Comparison of ENCODE assay signal across 1 cellular context in the genomic region with DNA sequence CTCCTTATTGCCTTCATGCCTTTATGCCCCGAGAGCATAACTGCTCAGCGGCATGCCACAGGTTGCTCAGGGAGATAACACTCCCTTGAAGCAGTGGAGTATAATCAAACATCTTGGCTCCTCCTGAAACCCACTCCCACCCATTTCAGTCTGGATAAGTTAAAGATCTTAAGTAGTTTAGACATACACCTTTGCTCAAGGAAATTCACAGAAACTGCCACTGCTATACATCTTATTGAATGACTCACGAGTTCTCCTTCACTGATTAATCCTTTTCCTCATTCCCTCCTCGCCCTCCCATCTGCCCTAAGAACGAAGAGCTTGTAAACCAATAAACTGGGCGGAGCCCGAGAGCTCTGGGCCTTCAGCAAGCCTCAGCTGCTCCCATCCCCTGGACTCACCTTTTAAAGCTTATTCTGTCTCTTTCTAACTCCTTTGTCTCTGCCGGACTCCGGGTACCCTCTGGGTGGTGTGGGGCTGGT.
A peak's percentile ranks its signal among the peaks of the same experiment; 100 is the strongest.
TF ChIP-seq lines count a peak whose summit lies in the region.
"Not testable (repeated sequence)": the region's sequence is repeated elsewhere in the genome, so short reads cannot be mapped to it uniquely, and the experiment has no call there.

No MANE protein-coding gene starts in this region.

TF ChIP-seq in K562, 482 proteins besides CTCF, POLR2A, EP300 and RAD21:
- TF ChIP-seq HDAC2 (IDR thresholded peaks at IDR 0.05) (peak; percentile 74), RNF2 (IDR thresholded peaks at IDR 0.05) (peak; percentile 33; the same call in 1 of the 2 replicates), ZBTB2 (IDR thresholded peaks at IDR 0.05) (peak; percentile 51; the same call in 1 of the 2 replicates), SMARCA4 (IDR thresholded peaks at IDR 0.05) (peak; percentile 74; the same call in 1 of the 2 replicates), MTA3 (IDR thresholded peaks at IDR 0.05; ENCODE audit: borderline replicate concordance) (peak; percentile 63; the same call in 1 of the 2 replicates), KLF16 (IDR thresholded peaks at IDR 0.05) (peak; percentile 62), EGR1 (conservative IDR thresholded peaks at IDR 0.05) (0 out of 2 replicates have a peak, but pooled peaks have one; percentile 19), ATF1 (tag; IDR thresholded peaks at IDR 0.05) (0 out of 2 replicates have a peak, but pooled peaks have one; percentile 11), GATAD2A (IDR thresholded peaks at IDR 0.05) (peak; percentile 77; the same call in 1 of the 2 replicates), MTA1 (IDR thresholded peaks at IDR 0.05; ENCODE audit: borderline replicate concordance) (0 out of 2 replicates have a peak, but pooled peaks have one; percentile 48), CBFA2T3 (IDR thresholded peaks at IDR 0.05) (peak; percentile 81), CTBP1 (IDR thresholded peaks at IDR 0.05; ENCODE audit: borderline replicate concordance) (0 out of 2 replicates have a peak, but pooled peaks have one; percentile 39), KDM1A (IDR thresholded peaks at IDR 0.05) (peak; percentile 42 to 55; a peak in 2 of 4 replicates), RCOR1 (IDR thresholded peaks at IDR 0.05; ENCODE audit: borderline replicate concordance in 1 of 2, low read depth in 2 of 2, low read length in 2 of 2) (peak in 1 of 2 experiments; percentile 5; a peak in 1 of 4 replicates), NFE2 (IDR thresholded peaks at IDR 0.05; ENCODE audit: low read depth) (0 out of 2 replicates have a peak, but pooled peaks have one; percentile 2), TRIM24 (IDR thresholded peaks at IDR 0.05) (peak in 1 of 2 experiments; percentile 16; a peak in 1 of 4 replicates), CXXC5 (CRISPR knock-in tag; IDR thresholded peaks at IDR 0.05) (0 out of 2 replicates have a peak, but pooled peaks have one; percentile 15), NCOR1 (IDR thresholded peaks at IDR 0.05) (peak; percentile 60; the same call in 1 of the 2 replicates), MEIS2 (IDR thresholded peaks at IDR 0.05; ENCODE audit: partially characterized antibody) (peak; percentile 25), SMARCE1 (IDR thresholded peaks at IDR 0.05) (peak; percentile 65; the same call in 1 of the 2 replicates), SMAD4 (CRISPR knock-in tag; conservative IDR thresholded peaks at IDR 0.05) (peak; percentile 61; the same call in 1 of the 2 replicates), ARID1B (IDR thresholded peaks at IDR 0.05) (peak; percentile 85), MTA2 (IDR thresholded peaks at IDR 0.05; ENCODE audit: low read depth) (peak; percentile 21; the same call in 1 of the 2 replicates), TEAD4 (IDR thresholded peaks at IDR 0.05; ENCODE audit: low read length) (peak; percentile 62), TCF3 (CRISPR knock-in tag; IDR thresholded peaks at IDR 0.05) (peak; percentile 65), LEF1 (IDR thresholded peaks at IDR 0.05) (peak; percentile 39; the same call in 1 of the 2 replicates), NRF1 (conservative IDR thresholded peaks at IDR 0.05 in 1 of 2, IDR thresholded peaks at IDR 0.05 in 1 of 2) (0 out of 4 replicates have a peak, but pooled peaks of 1 of the 2 experiments have one; percentile 7), SMARCC2 (IDR thresholded peaks at IDR 0.05; ENCODE audit: low read depth) (0 out of 2 replicates have a peak, but pooled peaks have one; percentile 46), ZNF134 (CRISPR knock-in tag; conservative IDR thresholded peaks at IDR 0.05) (0 out of 2 replicates have a peak, but pooled peaks have one; percentile 23), TAL1 (IDR thresholded peaks at IDR 0.05) (peak; percentile 55), JUND (IDR thresholded peaks at IDR 0.05; ENCODE audit: borderline replicate concordance, low read depth, low read length) (peak; percentile 7; the same call in 1 of the 2 replicates), JUND (tag; IDR thresholded peaks at IDR 0.05; ENCODE audit: borderline replicate concordance, low read depth, low read length) (peak; percentile 43; the same call in 1 of the 3 replicates), SMARCB1 (IDR thresholded peaks at IDR 0.05; ENCODE audit: insufficient read length, low read depth) (peak; percentile 55), NCOA1 (IDR thresholded peaks at IDR 0.05; ENCODE audit: low read depth) (peak; percentile 23; the same call in 1 of the 2 replicates), HDAC1 (IDR thresholded peaks at IDR 0.05) (peak in 1 of 2 experiments; percentile 60; a peak in 2 of 4 replicates), ZEB2 (IDR thresholded peaks at IDR 0.05) (peak; percentile 81; the same call in 1 of the 2 replicates), CBFA2T2 (conservative IDR thresholded peaks at IDR 0.05) (peak; percentile 70), DPF2 (IDR thresholded peaks at IDR 0.05) (peak; percentile 79), L3MBTL2 (IDR thresholded peaks at IDR 0.05) (peak; percentile 16; the same call in 1 of the 2 replicates), ZBTB7A (IDR thresholded peaks at IDR 0.05; ENCODE audit: borderline replicate concordance, control insufficient read depth, low read depth, low read length) (0 out of 2 replicates have a peak, but pooled peaks have one; percentile 27)
- not testable (repeated sequence) for TF ChIP-seq ATF1 (CRISPR knock-in tag; IDR thresholded peaks at IDR 0.05); TEAD4 (CRISPR knock-in tag; IDR thresholded peaks at IDR 0.05; ENCODE audit: borderline replicate concordance)
- TF ChIP-seq, protein P1, sequence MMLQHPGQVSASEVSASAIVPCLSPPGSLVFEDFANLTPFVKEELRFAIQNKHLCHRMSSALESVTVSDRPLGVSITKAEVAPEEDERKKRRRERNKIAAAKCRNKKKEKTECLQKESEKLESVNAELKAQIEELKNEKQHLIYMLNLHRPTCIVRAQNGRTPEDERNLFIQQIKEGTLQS (IDR thresholded peaks at IDR 0.05): peak; percentile 43
- TF ChIP-seq, protein P1 (CRISPR knock-in tag; conservative IDR thresholded peaks at IDR 0.05): not testable (repeated sequence)
- TF ChIP-seq, protein P2, sequence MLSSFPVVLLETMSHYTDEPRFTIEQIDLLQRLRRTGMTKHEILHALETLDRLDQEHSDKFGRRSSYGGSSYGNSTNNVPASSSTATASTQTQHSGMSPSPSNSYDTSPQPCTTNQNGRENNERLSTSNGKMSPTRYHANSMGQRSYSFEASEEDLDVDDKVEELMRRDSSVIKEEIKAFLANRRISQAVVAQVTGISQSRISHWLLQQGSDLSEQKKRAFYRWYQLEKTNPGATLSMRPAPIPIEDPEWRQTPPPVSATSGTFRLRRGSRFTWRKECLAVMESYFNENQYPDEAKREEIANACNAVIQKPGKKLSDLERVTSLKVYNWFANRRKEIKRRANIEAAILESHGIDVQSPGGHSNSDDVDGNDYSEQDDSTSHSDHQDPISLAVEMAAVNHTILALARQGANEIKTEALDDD (IDR thresholded peaks at IDR 0.05): peak; percentile 56; the same call in 1 of the 2 replicates
